In genomic region chr6:56691201-56691595, GRCh38 we compare ENCODE assay signal across 15 cellular contexts. TPM values are rescaled to one million over a fixed set of nuclear protein-coding genes. Genes with fewer than 3 reads are reported as not detected.
DNase-seq lines count a peak whose midpoint lies in the region; ATAC-seq and TF ChIP-seq lines count a peak whose summit lies in the region.
"Had no signal": no experiment of that assay in that cellular context is flagged by ENCODE, and none has a peak within 500 bp of the region (broad histone marks: within the 10 kb centered on the region; RNA-seq: fewer than 3 reads in every experiment).

No MANE protein-coding gene starts in this region.

- H3K9me3 Mint-ChIP-seq in CD4-positive, alpha-beta memory T cell: no peaks in the 10 kb centered on the region
- H3K9me3 Mint-ChIP-seq: neural progenitor cell; stimulated activated memory B cell treated with anti-CD40 and anti-IgM and Interleukin-4, amounts not matched to agents 10 μg/mL and 1 μg/mL and 100 μg/mL, for 72 hours had no signal

- intact Hi-C loops in PC-3 (cut with micrococcal nuclease): no loop called here
- intact Hi-C loops in right lobe of liver (cut with DNase I): loop anchor here (10.0 kb wide), 2 partner anchors 46 to 56 kb away; partner anchors contain the start of gene DST (in 1 of the 2)
- intact Hi-C loops in transverse colon (cut with DNase I; ENCODE audit: low total_unique reads): no loop called here
- intact Hi-C loops in CD4-positive, alpha-beta memory T cell (cut with micrococcal nuclease): no loop called here

- no peak overlapping the region for H3K27ac Mint-ChIP-seq in CD4-positive, alpha-beta memory T cell
- H3K27ac Mint-ChIP-seq: activated naive CD8-positive, alpha-beta T cell; neural progenitor cell; stimulated activated memory B cell treated with anti-CD40 and anti-IgM and Interleukin-4, amounts not matched to agents 10 μg/mL and 1 μg/mL and 100 μg/mL, for 72 hours had no signal

- no peaks in the 10 kb centered on the region for H3K36me3 Mint-ChIP-seq in CD4-positive, alpha-beta memory T cell
- H3K36me3 Mint-ChIP-seq: activated naive CD8-positive, alpha-beta T cell; stimulated activated memory B cell treated with anti-CD40 and anti-IgM and Interleukin-4, amounts not matched to agents 10 μg/mL and 1 μg/mL and 100 μg/mL, for 72 hours had no signal

- 21% methylated on average over 2 of the region's 2 CpGs for WGBS in right lobe of liver (ENCODE audit: insufficient coverage, low coverage, low lambda C conversion rate, missing lambda C conversion rate)
- 19 to 40% methylated on average over 2 of the region's 2 CpGs for WGBS in transverse colon (ENCODE audit: low coverage in 1 of 2), 2 donors

- peaks cover 14% of the 10 kb centered on the region for H3K79me2 ChIP-seq in PC-3 (ENCODE audit: low read length)

- H3K27me3 Mint-ChIP-seq in CD4-positive, alpha-beta memory T cell: peaks cover 0 to 1% of the 10 kb centered on the region in 2 donors
- H3K27me3 Mint-ChIP-seq: stimulated activated memory B cell treated with anti-CD40 and anti-IgM and Interleukin-4, amounts not matched to agents 10 μg/mL and 1 μg/mL and 100 μg/mL, for 72 hours had no signal

- TF ChIP-seq CTCF in PC-3 (conservative IDR thresholded peaks at IDR 0.05; ENCODE audit: low read depth, low read length): no peak
- no peak for TF ChIP-seq CTCF in right lobe of liver (IDR thresholded peaks at IDR 0.05)
- TF ChIP-seq CTCF in transverse colon (IDR thresholded peaks at IDR 0.05): no peak

- H3K4me2 ChIP-seq in PC-3 (ENCODE audit: low read length): peak overlapping the region; percentile 81
- H3K4me2 ChIP-seq: neural progenitor cell had no signal

- no peaks in the 10 kb centered on the region for H3K36me3 ChIP-seq in PC-3 (ENCODE audit: low read depth, low read length)
- no peaks in the 10 kb centered on the region for H3K36me3 ChIP-seq in duodenal mucosa (ENCODE audit: control insufficient read depth in 1 of 2, insufficient read depth in 2 of 2, low read length in 2 of 2)
- no peaks in the 10 kb centered on the region for H3K36me3 ChIP-seq in right lobe of liver
- H3K36me3 ChIP-seq in transverse colon: no peaks in the 10 kb centered on the region
- no peaks in the 10 kb centered on the region for H3K36me3 ChIP-seq in CD4-positive, alpha-beta memory T cell (ENCODE audit: insufficient read depth, low read length)
- H3K36me3 ChIP-seq: neural progenitor cell had no signal

- H3K9ac ChIP-seq in PC-3 (ENCODE audit: low read length) (no peak overlapping the region), duodenal mucosa (ENCODE audit: low read depth in 1 of 2, low read length in 2 of 2) (peak overlapping the region in 1 of 2 donors; percentile 62)
- H3K9ac ChIP-seq: neural progenitor cell had no signal

- no peak for DNase-seq in PC-3
- DNase-seq in right lobe of liver: no peak
- DNase-seq in transverse colon: peak; percentile 57
- no peak for DNase-seq in NCI-H2107 treated with DMSO at 0.1 percent for 48 hours (lab: John Stamatoyannopoulos, UW; ENCODE audit: unreplicated experiment)
- no peak for DNase-seq in CD4-positive, alpha-beta memory T cell
- DNase-seq: DMS153, NCI-H2081, T-helper 2 cell had no signal

- CTCF ChIA-PET in PC-3 (lab: Charles Lee): no interaction called here
- CTCF ChIA-PET in CD4-positive, alpha-beta memory T cell (lab: Charles Lee; ENCODE audit: partially characterized antibody): no interaction called here

- TF ChIP-seq POLR2A in right lobe of liver (IDR thresholded peaks at IDR 0.05) (peak; percentile 7), transverse colon (IDR thresholded peaks at IDR 0.05) (peak; percentile 72)

- BruUV-seq in PC-3 (replicated peaks; lab: Mats Ljungman, UMichigan): no TSS peak

- H3K9me2 ChIP-seq in PC-3 (replicated peaks; ENCODE audit: low read length): no peaks in the 10 kb centered on the region

- no peaks in the 10 kb centered on the region for H3K27me3 ChIP-seq in PC-3 (ENCODE audit: low read length)
- no peaks in the 10 kb centered on the region for H3K27me3 ChIP-seq in duodenal mucosa (ENCODE audit: control insufficient read depth in 1 of 2, insufficient read depth in 2 of 2, low read length in 2 of 2)
- no peaks in the 10 kb centered on the region for H3K27me3 ChIP-seq in right lobe of liver
- no peaks in the 10 kb centered on the region for H3K27me3 ChIP-seq in transverse colon
- H3K27me3 ChIP-seq in CD4-positive, alpha-beta memory T cell (ENCODE audit: insufficient read depth, low read length): no peaks in the 10 kb centered on the region
- H3K27me3 ChIP-seq: neural progenitor cell had no signal

- no peak overlapping the region for H3K4me3 Mint-ChIP-seq in CD4-positive, alpha-beta memory T cell
- H3K4me3 Mint-ChIP-seq: activated naive CD8-positive, alpha-beta T cell; neural progenitor cell; stimulated activated memory B cell treated with anti-CD40 and anti-IgM and Interleukin-4, amounts not matched to agents 10 μg/mL and 1 μg/mL and 100 μg/mL, for 72 hours had no signal

- no peak for TF ChIP-seq EP300 in transverse colon (IDR thresholded peaks at IDR 0.05; ENCODE audit: low read depth)

- H3K4me1 Mint-ChIP-seq in CD4-positive, alpha-beta memory T cell: no peaks in the 10 kb centered on the region

- H3K27ac ChIP-seq in PC-3 (ENCODE audit: low read length): peak overlapping the region; percentile 84
- peak overlapping the region; percentile 35 for H3K27ac ChIP-seq in duodenal mucosa (ENCODE audit: low read depth, low read length)
- peak overlapping the region; percentile 92 to 94 (median 93) for H3K27ac ChIP-seq in right lobe of liver
- H3K27ac ChIP-seq in transverse colon: peak overlapping the region; percentile 87 to 93 (median 90)
- no peak overlapping the region for H3K27ac ChIP-seq in CD4-positive, alpha-beta memory T cell (ENCODE audit: low read depth, low read length)
- H3K27ac ChIP-seq: neural progenitor cell had no signal

- no peaks in the 10 kb centered on the region for H3K9me3 ChIP-seq in PC-3 (ENCODE audit: low read length)
- no peaks in the 10 kb centered on the region for H3K9me3 ChIP-seq in duodenal mucosa (ENCODE audit: control insufficient read depth in 1 of 2, low read length in 2 of 2)
- no peaks in the 10 kb centered on the region for H3K9me3 ChIP-seq in right lobe of liver
- no peaks in the 10 kb centered on the region for H3K9me3 ChIP-seq in transverse colon
- no peaks in the 10 kb centered on the region for H3K9me3 ChIP-seq in CD4-positive, alpha-beta memory T cell (ENCODE audit: control insufficient read depth in 1 of 2, low read length in 2 of 2)

- no peaks in the 10 kb centered on the region for H3F3A ChIP-seq in PC-3 (ENCODE audit: low read length, unreplicated experiment)

- in situ Hi-C loops in transverse colon (cut with MboI; ENCODE audit: low pct_ligation_motif_present in 1 of 4, low pct_unique_long_range_greater_than_20kb in 1 of 4, low sequenced_read_pairs in 3 of 4): loop anchor here in 1 of 4 donors (10.0 kb wide), 1 partner anchor 46 kb away; the partner anchor contains the start of gene DST

- POLR2A ChIA-PET in PC-3 (lab: Charles Lee; ENCODE audit: unreplicated experiment): interaction anchor here (0.6 kb wide), 1 partner anchor 11 kb away, joined by 3 read pairs; no protein-coding TSS in a partner anchor
- POLR2A ChIA-PET in CD4-positive, alpha-beta memory T cell (lab: Charles Lee; ENCODE audit: partially characterized antibody): no interaction called here

- H3K4me1 ChIP-seq in PC-3 (ENCODE audit: insufficient read depth, low read length): peaks cover 94% of the 10 kb centered on the region
- peaks cover 19 to 34% of the 10 kb centered on the region in 2 donors for H3K4me1 ChIP-seq in duodenal mucosa (ENCODE audit: control insufficient read depth in 1 of 2, insufficient read depth in 2 of 2, low read length in 2 of 2)
- H3K4me1 ChIP-seq in right lobe of liver: peaks cover 0 to 52% (median 10%) of the 10 kb centered on the region in 4 donors
- peaks cover 6 to 96% (median 53%) of the 10 kb centered on the region in 4 donors for H3K4me1 ChIP-seq in transverse colon
- no peaks in the 10 kb centered on the region for H3K4me1 ChIP-seq in CD4-positive, alpha-beta memory T cell (ENCODE audit: insufficient read depth, low read length)

- ATAC-seq in PC-3 (no peak), right lobe of liver (peak in 2 of 4 donors; percentile 7 to 21), HG03135 (IDR thresholded peaks at IDR 0.05; ENCODE audit: unreplicated experiment) (no peak)
- ATAC-seq: GM12878; HCT116; stimulated activated memory B cell treated with anti-CD40 and anti-IgM and Interleukin-4, amounts not matched to agents 10 μg/mL and 1 μg/mL and 100 μg/mL, for 72 hours had no signal

- H3K4me3 ChIP-seq in PC-3 (ENCODE audit: low read length) (peak overlapping the region; percentile 1; the same call in 1 of the 2 replicates), duodenal mucosa (ENCODE audit: low read depth in 1 of 2, low read length in 2 of 2) (peak overlapping the region; percentile 62 to 65), right lobe of liver (peak overlapping the region; percentile 39 to 50 (median 45)), transverse colon (peak overlapping the region in 3 of 4 donors; percentile 24 to 46 (median 36))
- H3K4me3 ChIP-seq in CD4-positive, alpha-beta memory T cell (ENCODE audit: low read length in 2 of 2): no peak overlapping the region
- H3K4me3 ChIP-seq: GM12878, neural progenitor cell had no signal

- H2AFZ ChIP-seq in PC-3 (ENCODE audit: low read length): no peak overlapping the region
- H2AFZ ChIP-seq: neural progenitor cell had no signal

- H4K20me1 ChIP-seq in PC-3 (ENCODE audit: low read length): no peaks in the 10 kb centered on the region

RNA-seq across cellular contexts. Expression of gene DST, which starts 48.5 kb away (rescaled TPM):
- total RNA-seq in PC-3 (2014; rRNA removed) (81.5 and 90.8 TPM in 2 replicates), right lobe of liver (100 to 1,000 TPM in 5 of 6 experiments, 10 to 100 TPM in 1; 92.1 to 207 (median 156) TPM), transverse colon (100 to 1,000 TPM; 280 to 535 (median 428) TPM)
- 1 to 10 TPM; 8.1 to 8.8 TPM for total RNA-seq in CD4-positive, alpha-beta memory T cell
- polyA plus RNA-seq in CD4-positive, alpha-beta memory T cell: 1 to 10 TPM; 1.1 to 2.2 TPM

Comparison
In these comparisons a context has a peak if more than half of its experiments do, and no peak if none do; other contexts are left out.
1. H3K4me3 ChIP-seq: peak in PC-3 (single experiment), duodenal mucosa (2 of 2), right lobe of liver (3 of 3) and transverse colon (3 of 4); none in CD4-positive, alpha-beta memory T cell (0 of 2).
2. intact Hi-C loops: an anchor here in right lobe of liver (10.0 kb wide); none called in PC-3, transverse colon and CD4-positive, alpha-beta memory T cell.